8 cellular contexts compared by ENCODE assay signal in genomic region chr6:27902335-27903314, GRCh38. TPM values are rescaled to one million over a fixed set of nuclear protein-coding genes. Genes with fewer than 3 reads are reported as not detected.
A peak's percentile ranks its signal among the peaks of the same experiment; 100 is the strongest.
DNase-seq lines count a peak whose midpoint lies in the region; ATAC-seq lines count a peak whose summit lies in the region.

No MANE protein-coding gene starts in this region.

- peak; percentile 75 for DNase-seq in ACHN
- peak; percentile 81 for DNase-seq in NCI-H345 (lab: John Stamatoyannopoulos, UW)
- DNase-seq in activated CD4-positive, alpha-beta T cell treated with anti-CD3 and anti-CD28 coated beads for 4 hours = peak; percentile 80 to 93
- DNase-seq in left colon = peak; percentile 56 to 84
- peak; percentile 86 for DNase-seq in stimulated activated CD4-positive, alpha-beta T cell treated with anti-CD3 and anti-CD28 coated beads, Interleukin-1b, Interleukin-23, amount 100 ng/mL, for 48 hours

- ATAC-seq in GM18868 (IDR thresholded peaks at IDR 0.05; ENCODE audit: unreplicated experiment) (peak; percentile 76), HG03135 (IDR thresholded peaks at IDR 0.05; ENCODE audit: unreplicated experiment) (peak; percentile 75), left colon (peak; percentile 91)

- intact Hi-C loops in left colon (cut with DNase I, micrococcal nuclease) = no loop called here

- H3K27ac ChIP-seq in cingulate gyrus (ENCODE audit: low read depth, low read length) = peak overlapping the region; percentile 95

- in situ Hi-C loops in ACHN (cut with HindIII; ENCODE audit: low pct_ligation_motif_present, low pct_unique_long_range_greater_than_20kb, low sequenced_read_pairs) = no loop called here

RNA-seq across cellular contexts. Expression of gene OR2B2, which starts 9.6 kb away (rescaled TPM):
- total RNA-seq in left colon = not detected

RNA-seq across cellular contexts. Expression of gene OR2B6, which starts 54.4 kb away (rescaled TPM):
- total RNA-seq in left colon = not detected

Comparison
In these comparisons a context has a peak if more than half of its experiments do, and no peak if none do; other contexts are left out.
1. Peak in every context shown above with its lines: DNase-seq, ATAC-seq and H3K27ac ChIP-seq.